In genomic region chr2:237159006-237159897, GRCh38 we compare ENCODE assay signal across 14 cellular contexts.
DNase-seq lines count a peak whose midpoint lies in the region; ATAC-seq and TF ChIP-seq lines count a peak whose summit lies in the region.
"Had no signal": no experiment of that assay in that cellular context is flagged by ENCODE, and none has a peak within 500 bp of the region (broad histone marks: within the 10 kb centered on the region; RNA-seq: fewer than 3 reads in every experiment).

No MANE protein-coding gene starts in this region.

- H4K91ac ChIP-seq in IMR-90 (ENCODE audit: insufficient read depth, low read depth, low read length) = peak overlapping the region; percentile 49

- H3K4me2 ChIP-seq in IMR-90 (ENCODE audit: low read depth, low read length) = no peak overlapping the region

- WGBS in IMR-90 (ENCODE audit: extremely low coverage in 2 of 2, insufficient read length in 1 of 2), 2 experiments = 92% methylated on average over 8 of the region's 10 CpGs; no CpG with 5 or more reads in 1 of the 2 experiments

- H3K27ac ChIP-seq in A673 (ENCODE audit: low read depth, low read length, poor library complexity, severe bottlenecking) = no peak overlapping the region
- H3K27ac ChIP-seq in IMR-90 (ENCODE audit: insufficient read depth, low read length) = no peak overlapping the region
- H3K27ac ChIP-seq: upper lobe of left lung had no signal

- H3K9ac ChIP-seq in IMR-90 (ENCODE audit: low read depth, low read length) = no peak overlapping the region

- H3K14ac ChIP-seq in IMR-90 (replicated peaks; ENCODE audit: low read depth, low read length) = peak overlapping the region; percentile 57

- H2BK120ac ChIP-seq in IMR-90 (ENCODE audit: low read depth, low read length) = peak overlapping the region; percentile 65; the same call in 1 of the 2 replicates

- no peak overlapping the region for H2AK9ac ChIP-seq in IMR-90 (replicated peaks; ENCODE audit: low read depth, low read length, poor library complexity)

- no peak overlapping the region for H3K56ac ChIP-seq in IMR-90 (ENCODE audit: extremely low read depth, insufficient read depth, low read length)

- peak overlapping the region in 1 of 2 experiments; percentile 39; a peak in 1 of 4 replicates for H4K8ac ChIP-seq in IMR-90 (ENCODE audit: low read depth in 2 of 2, low read length in 2 of 2)

- in situ Hi-C loops in IMR-90 (cut with MboI; ENCODE audit: low sequenced_read_pairs) = loop anchor here (10.0 kb wide), 1 partner anchor 316 kb away; no protein-coding TSS in a partner anchor

- H4K5ac ChIP-seq in IMR-90 (ENCODE audit: low read depth, low read length) = peak overlapping the region; percentile 14; the same call in 1 of the 2 replicates

- ATAC-seq in IMR-90 (ENCODE audit: low read depth) (no peak), SK-N-SH treated with all-trans-retinoic acid at 6 μM for 48 hours (peak; percentile 26), left ventricle myocardium superior (peak; percentile 10), HG03159 (IDR thresholded peaks at IDR 0.05; ENCODE audit: unreplicated experiment) (no peak)
- ATAC-seq: activated CD8-positive, alpha-beta memory T cell treated with anti-CD3 and anti-CD28 coated beads, Interleukin-2, amount 10 ng/mL, durations not matched to agents 7 days and 5 days had no signal

- no peak overlapping the region for H3K23ac ChIP-seq in IMR-90 (ENCODE audit: low read depth, low read length)

- H3K9me3 ChIP-seq in A673 (ENCODE audit: low read depth, low read length, poor library complexity, severe bottlenecking) = no peaks in the 10 kb centered on the region
- no peaks in the 10 kb centered on the region for H3K9me3 ChIP-seq in IMR-90 (ENCODE audit: control insufficient read depth, insufficient read depth, low read length)
- H3K9me3 ChIP-seq: upper lobe of left lung had no signal

- no peak for TF ChIP-seq CTCF in A673 (conservative IDR thresholded peaks at IDR 0.05; ENCODE audit: low read depth, low read length)
- no peak for TF ChIP-seq CTCF in IMR-90 (conservative IDR thresholded peaks at IDR 0.05; ENCODE audit: low read depth, low read length)

- peak overlapping the region; percentile 86; the same call in 1 of the 3 replicates for H2BK15ac ChIP-seq in IMR-90 (ENCODE audit: low read depth, low read length)

- no peaks in the 10 kb centered on the region for H4K20me1 ChIP-seq in IMR-90 (ENCODE audit: insufficient read depth, low read length)

- dilution Hi-C loops in IMR-90 (cut with HindIII; ENCODE audit: low sequenced_read_pairs, unreplicated experiment) = no loop called here

- peak; percentile 16 for DNase-seq in A673 (ENCODE audit: low spot score)
- no peak for DNase-seq in IMR-90
- DNase-seq in left ventricle myocardium superior = peak; percentile 71
- DNase-seq in HUDEP-2 (lab: John Stamatoyannopoulos, UW; ENCODE audit: unreplicated experiment in 76 of 76) = no peak
- DNase-seq in NCI-H82 treated with DMSO at 0.1 percent for 48 hours (lab: John Stamatoyannopoulos, UW; ENCODE audit: unreplicated experiment) = no peak
- no peak for DNase-seq in SK-N-DZ (ENCODE audit: low spot score)
- DNase-seq: activated CD8-positive, alpha-beta memory T cell treated with anti-CD3 and anti-CD28 coated beads, Interleukin-2, amount 10 ng/mL, durations not matched to agents 7 days and 5 days; amniotic stem cell; DMS79 treated with DMSO at 0.1 percent for 48 hours; NCI-H774; SHP77; upper lobe of left lung had no signal

- POLR2A ChIA-PET in A673 (lab: Charles Lee; ENCODE audit: low non-redundant PET) = no interaction called here
- POLR2A ChIA-PET in IMR-90 (lab: Charles Lee; ENCODE audit: unreplicated experiment) = interaction anchor here (0.7 kb wide), 1 partner anchor 39 kb away, joined by 5 read pairs; no protein-coding TSS in a partner anchor

- H3K27me3 ChIP-seq in A673 (replicated peaks; ENCODE audit: insufficient read depth, low read depth, low read length, poor library complexity) (no peaks in the 10 kb centered on the region), IMR-90 (ENCODE audit: control insufficient read depth, insufficient read depth, low read length) (no peaks in the 10 kb centered on the region)
- H3K27me3 ChIP-seq: upper lobe of left lung had no signal

- peaks cover 13% of the 10 kb centered on the region for H3K4me1 ChIP-seq in A673 (ENCODE audit: insufficient read depth, low read length, poor library complexity, severe bottlenecking)
- H3K4me1 ChIP-seq in IMR-90 (ENCODE audit: control insufficient read depth, insufficient read depth, low read length) = peaks cover 28% of the 10 kb centered on the region
- H3K4me1 ChIP-seq: upper lobe of left lung had no signal

- no peak for TF ChIP-seq RAD21 in IMR-90 (IDR thresholded peaks at IDR 0.05; ENCODE audit: low read length)

- H3K9me1 ChIP-seq in IMR-90 (ENCODE audit: insufficient read depth, low read length) = peaks cover 16% of the 10 kb centered on the region

- intact Hi-C loops in A673 (cut with micrococcal nuclease; ENCODE audit: unreplicated experiment) (no loop called here), IMR-90 (cut with micrococcal nuclease) (no loop called here), left ventricle myocardium superior (cut with micrococcal nuclease) (no loop called here)

- TF ChIP-seq POLR2A in IMR-90 (IDR thresholded peaks at IDR 0.05; ENCODE audit: low read depth, low read length) = no peak

- BruUV-seq in A673 (replicated peaks; lab: Mats Ljungman, UMichigan) (no TSS peak), IMR-90 (replicated peaks; lab: Mats Ljungman, UMichigan) (no TSS peak)

- H3K36me3 ChIP-seq in A673 (ENCODE audit: insufficient read depth, low read length, poor library complexity, severe bottlenecking) = no peaks in the 10 kb centered on the region
- H3K36me3 ChIP-seq in IMR-90 (ENCODE audit: control insufficient read depth, insufficient read depth, low read length) = no peaks in the 10 kb centered on the region
- H3K36me3 ChIP-seq: upper lobe of left lung had no signal

- H2AK5ac ChIP-seq in IMR-90 (ENCODE audit: low read depth, low read length) = peak overlapping the region; percentile 86

- H2AFZ ChIP-seq in IMR-90 (replicated peaks; ENCODE audit: low read length, poor library complexity) = no peak overlapping the region

- H2BK5ac ChIP-seq in IMR-90 (ENCODE audit: low read depth, low read length, poor library complexity, severe bottlenecking) = no peak overlapping the region

- H3K79me1 ChIP-seq in IMR-90 (ENCODE audit: low read depth in 1 of 2, low read length in 2 of 2) = peaks cover 5 to 45% of the 10 kb centered on the region in 2 experiments; a peak in 3 of 4 replicates

- peak overlapping the region; percentile 69 for H3K4ac ChIP-seq in IMR-90 (ENCODE audit: low read depth, low read length)

- peak overlapping the region; percentile 74 for H2BK20ac ChIP-seq in IMR-90 (ENCODE audit: low read depth, low read length)

- H3K18ac ChIP-seq in IMR-90 (ENCODE audit: low read depth, low read length) = peak overlapping the region; percentile 38

- CTCF ChIA-PET in A673 (lab: Charles Lee) (interaction anchor here (0.6 to 1.0 kb wide), 2 partner anchors 413 to 788 kb away, joined by 4 to 5 read pairs; no protein-coding TSS in a partner anchor), IMR-90 (lab: Yijun Ruan, JAX) (interaction anchor here (0.6 to 0.7 kb wide), 2 partner anchors 143 to 354 kb away, joined by 4 to 5 read pairs; no protein-coding TSS in a partner anchor)

- H3K4me3 ChIP-seq in A673 (ENCODE audit: low read depth, low read length, poor library complexity, severe bottlenecking) (no peak overlapping the region), IMR-90 (ENCODE audit: insufficient read depth, low read depth, low read length) (no peak overlapping the region)
- H3K4me3 ChIP-seq: upper lobe of left lung had no signal

TF ChIP-seq in IMR-90, 13 proteins besides CTCF, POLR2A, EP300 and RAD21:
- TF ChIP-seq CHD1 (IDR thresholded peaks at IDR 0.05; ENCODE audit: low read depth, low read length) (no peak), NFE2L2 (IDR thresholded peaks at IDR 0.05; ENCODE audit: low read depth, low read length) (no peak), MAFK (IDR thresholded peaks at IDR 0.05; ENCODE audit: low read depth, low read length) (no peak), MAZ (IDR thresholded peaks at IDR 0.05; ENCODE audit: borderline replicate concordance, low read depth, low read length) (no peak), RFX5 (IDR thresholded peaks at IDR 0.05; ENCODE audit: low read depth, low read length) (no peak), RCOR1 (IDR thresholded peaks at IDR 0.05; ENCODE audit: insufficient replicate concordance, low read length) (no peak), BHLHE40 (IDR thresholded peaks at IDR 0.05; ENCODE audit: low read depth, low read length) (no peak), MXI1 (IDR thresholded peaks at IDR 0.05; ENCODE audit: borderline replicate concordance, low read depth, low read length) (no peak)
- TF ChIP-seq, protein P1, sequence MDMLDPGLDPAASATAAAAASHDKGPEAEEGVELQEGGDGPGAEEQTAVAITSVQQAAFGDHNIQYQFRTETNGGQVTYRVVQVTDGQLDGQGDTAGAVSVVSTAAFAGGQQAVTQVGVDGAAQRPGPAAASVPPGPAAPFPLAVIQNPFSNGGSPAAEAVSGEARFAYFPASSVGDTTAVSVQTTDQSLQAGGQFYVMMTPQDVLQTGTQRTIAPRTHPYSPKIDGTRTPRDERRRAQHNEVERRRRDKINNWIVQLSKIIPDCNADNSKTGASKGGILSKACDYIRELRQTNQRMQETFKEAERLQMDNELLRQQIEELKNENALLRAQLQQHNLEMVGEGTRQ (IDR thresholded peaks at IDR 0.05; ENCODE audit: low read depth, low read length) = no peak
TF ChIP-seq in IMR-90: peak in this region for 0.

TF ChIP-seq in SK-N-SH treated with all-trans-retinoic acid at 6 μM for 48 hours, 23 proteins besides CTCF, POLR2A, EP300 and RAD21 (continues in another document):
- TF ChIP-seq TCF4 (CRISPR knock-in tag; IDR thresholded peaks at IDR 0.05; ENCODE audit: borderline replicate concordance) = no peak
- TF ChIP-seq ZNF8 (CRISPR knock-in tag; IDR thresholded peaks at IDR 0.05) = no peak
- TF ChIP-seq, protein P2, sequence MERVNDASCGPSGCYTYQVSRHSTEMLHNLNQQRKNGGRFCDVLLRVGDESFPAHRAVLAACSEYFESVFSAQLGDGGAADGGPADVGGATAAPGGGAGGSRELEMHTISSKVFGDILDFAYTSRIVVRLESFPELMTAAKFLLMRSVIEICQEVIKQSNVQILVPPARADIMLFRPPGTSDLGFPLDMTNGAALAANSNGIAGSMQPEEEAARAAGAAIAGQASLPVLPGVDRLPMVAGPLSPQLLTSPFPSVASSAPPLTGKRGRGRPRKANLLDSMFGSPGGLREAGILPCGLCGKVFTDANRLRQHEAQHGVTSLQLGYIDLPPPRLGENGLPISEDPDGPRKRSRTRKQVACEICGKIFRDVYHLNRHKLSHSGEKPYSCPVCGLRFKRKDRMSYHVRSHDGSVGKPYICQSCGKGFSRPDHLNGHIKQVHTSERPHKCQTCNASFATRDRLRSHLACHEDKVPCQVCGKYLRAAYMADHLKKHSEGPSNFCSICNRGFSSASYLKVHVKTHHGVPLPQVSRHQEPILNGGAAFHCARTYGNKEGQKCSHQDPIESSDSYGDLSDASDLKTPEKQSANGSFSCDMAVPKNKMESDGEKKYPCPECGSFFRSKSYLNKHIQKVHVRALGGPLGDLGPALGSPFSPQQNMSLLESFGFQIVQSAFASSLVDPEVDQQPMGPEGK (CRISPR knock-in tag; IDR thresholded peaks at IDR 0.05; ENCODE audit: borderline replicate concordance) = no peak
- no peak for TF ChIP-seq OSR1 (CRISPR knock-in tag; IDR thresholded peaks at IDR 0.05)
- no peak for TF ChIP-seq BACH2 (CRISPR knock-in tag; IDR thresholded peaks at IDR 0.05; ENCODE audit: borderline replicate concordance)
- no peak for TF ChIP-seq ZC3H10 (CRISPR knock-in tag; IDR thresholded peaks at IDR 0.05)

Comparison
In these comparisons a context has a peak if more than half of its experiments do, and no peak if none do; other contexts are left out.
1. DNase-seq: peak in A673 (single experiment) and left ventricle myocardium superior (single experiment); none in IMR-90 (single experiment), HUDEP-2 (0 of 76), NCI-H82 treated with DMSO at 0.1 percent for 48 hours (single experiment) and SK-N-DZ (single experiment).
2. ATAC-seq: peak in SK-N-SH treated with all-trans-retinoic acid at 6 μM for 48 hours (single experiment) and left ventricle myocardium superior (single experiment); none in IMR-90 (single experiment) and HG03159 (single experiment).